Comparison of ENCODE assay signal across 10 cellular contexts in genomic region chr2:195612515-195613495, GRCh38. TPM values are rescaled to one million over a fixed set of nuclear protein-coding genes. Genes with fewer than 3 reads are reported as not detected.
A peak's percentile ranks its signal among the peaks of the same experiment; 100 is the strongest.
DNase-seq lines count a peak whose midpoint lies in the region; ATAC-seq and TF ChIP-seq lines count a peak whose summit lies in the region.
"Had no signal": no experiment of that assay in that cellular context is flagged by ENCODE, and none has a peak within 500 bp of the region (broad histone marks: within the 10 kb centered on the region; RNA-seq: fewer than 3 reads in every experiment).

No MANE protein-coding gene starts in this region.

- no peaks in the 10 kb centered on the region for H3K9me3 ChIP-seq in smooth muscle cell (replicated peaks; ENCODE audit: low read depth)

- TF ChIP-seq CTCF in HFF-Myc (IDR thresholded peaks at IDR 0.05; ENCODE audit: low read depth, low read length, missing control alignments) (no peak), astrocyte of the spinal cord (IDR thresholded peaks at IDR 0.05; ENCODE audit: low read depth, low read length) (no peak), smooth muscle cell (IDR thresholded peaks at IDR 0.05; ENCODE audit: borderline replicate concordance, insufficient read depth, poor library complexity, severe bottlenecking) (no peak)

- no peaks in the 10 kb centered on the region for H4K20me1 ChIP-seq in smooth muscle cell (ENCODE audit: low read depth)

- in situ Hi-C loops in astrocyte of the spinal cord (cut with HindIII; ENCODE audit: low sequenced_read_pairs): no loop called here

- no peaks in the 10 kb centered on the region for H3K79me2 ChIP-seq in smooth muscle cell (ENCODE audit: low read depth)

- H3K4me3 ChIP-seq in HFF-Myc (replicated peaks; ENCODE audit: low read depth, low read length) (0 out of 2 replicates have a peak overlapping the region, but pooled peaks have one; percentile 14), astrocyte of the spinal cord (ENCODE audit: low read depth, low read length) (peak overlapping the region; percentile 37), smooth muscle cell (peak overlapping the region; percentile 29)

- peaks cover 13% of the 10 kb centered on the region for H3K4me1 ChIP-seq in smooth muscle cell (ENCODE audit: low read depth)

- no peak overlapping the region for H2AFZ ChIP-seq in smooth muscle cell (ENCODE audit: low read depth)

- H3K36me3 ChIP-seq in smooth muscle cell (ENCODE audit: low read depth): no peaks in the 10 kb centered on the region

- ATAC-seq in GM21360 (IDR thresholded peaks at IDR 0.05; ENCODE audit: unreplicated experiment): no peak
- ATAC-seq in esophagus mucosa: no peak
- no peak for ATAC-seq in GM18861 (IDR thresholded peaks at IDR 0.05; ENCODE audit: unreplicated experiment)

- peak; percentile 17 for DNase-seq in HFF-Myc (ENCODE audit: extremely low read depth, low read depth)
- peak; percentile 83 for DNase-seq in astrocyte of the spinal cord (ENCODE audit: low read depth, low spot score)
- peak; percentile 89 for DNase-seq in iPS DF 4.7 (ENCODE audit: extremely low read depth, low spot score)
- no peak for DNase-seq in smooth muscle cell (lab: John Stamatoyannopoulos, UW; ENCODE audit: unreplicated experiment)
- DNase-seq in 8988T: no peak
- DNase-seq: glutamatergic neuron, NCI-H446 had no signal

- peak overlapping the region; percentile 80 for H3K9ac ChIP-seq in smooth muscle cell (ENCODE audit: low read depth)

- H3F3A ChIP-seq in smooth muscle cell (ENCODE audit: low read depth): peaks cover 11% of the 10 kb centered on the region

- peak overlapping the region; percentile 80 for H3K4me2 ChIP-seq in smooth muscle cell

- H3K27me3 ChIP-seq in smooth muscle cell (ENCODE audit: low read depth): no peaks in the 10 kb centered on the region

- peak overlapping the region; percentile 95 for H3K27ac ChIP-seq in smooth muscle cell (ENCODE audit: low read depth)

- WGBS in smooth muscle cell (ENCODE audit: low lambda C conversion rate): 33% methylated on average over 5 of the region's 5 CpGs

RNA-seq across cellular contexts. Expression of gene SLC39A10, which starts 44.2 kb away (rescaled TPM):
- total RNA-seq in smooth muscle cell: 80.7 and 81.2 TPM in 2 replicates
- 15.6 and 33.8 TPM in 2 replicates for polyA plus RNA-seq in smooth muscle cell
- total RNA-seq in esophagus mucosa: 6.1 TPM

Comparison
In these comparisons a context has a peak if more than half of its experiments do, and no peak if none do; other contexts are left out.
1. DNase-seq: peak in HFF-Myc (single experiment), astrocyte of the spinal cord (single experiment) and iPS DF 4.7 (single experiment); none in smooth muscle cell (single experiment) and 8988T (single experiment).
2. RNA of gene SLC39A10, which starts 44.2 kb away (total RNA-seq): 80.7 to 81.2 TPM in smooth muscle cell; 6.1 TPM in esophagus mucosa (single experiment); every median in the first group is over 10 times any median in the second.
3. Peak in every context shown above with its lines, with median percentiles within 50 percentile points of each other: H3K4me3 ChIP-seq.